20 cellular contexts compared by ENCODE assay signal in genomic region chr3:55601366-55602080, GRCh38.
"Had no signal": no experiment of that assay in that cellular context is flagged by ENCODE, and none has a peak within 500 bp of the region (broad histone marks: within the 10 kb centered on the region; RNA-seq: fewer than 3 reads in every experiment).

No MANE protein-coding gene starts in this region.

- H3K27ac Mint-ChIP-seq: activated B cell treated with CpG ODN at 0.5 μM for 24 hours; activated CD4-positive, alpha-beta memory T cell treated with anti-CD3 and anti-CD28 coated beads for 36 hours; activated naive CD8-positive, alpha-beta T cell; activated T-helper 1 cell treated with anti-CD3 and anti-CD28 coated beads, Interleukin-12 subunit alpha, Interleukin-12 subunit beta, Interleukin-2, Interleukin-4 antibody, amounts not matched to agents 30 ng/mL and 10 ng/mL and 1 ng/mL, durations not matched to agents 14 hours and 24 hours and 36 hours; effector memory CD8-positive, alpha-beta T cell; memory B cell; natural killer cell had no signal

- H3K27ac ChIP-seq: foreskin keratinocyte, neutrophil, parathyroid adenoma, sigmoid colon, tibial artery had no signal

- H3K36me3 Mint-ChIP-seq: activated CD4-positive, alpha-beta memory T cell treated with anti-CD3 and anti-CD28 coated beads for 36 hours; activated naive CD8-positive, alpha-beta T cell; memory B cell; natural killer cell had no signal

- H3K27me3 ChIP-seq: foreskin keratinocyte, sigmoid colon, tibial artery had no signal

- H3K9ac ChIP-seq: parathyroid adenoma had no signal

- H3K27me3 Mint-ChIP-seq: activated CD4-positive, alpha-beta memory T cell treated with anti-CD3 and anti-CD28 coated beads for 36 hours; activated naive CD8-positive, alpha-beta T cell; effector memory CD8-positive, alpha-beta T cell had no signal

- H3K4me1 Mint-ChIP-seq: activated B cell treated with CpG ODN at 0.5 μM for 24 hours, memory B cell, natural killer cell had no signal

- H3K36me3 ChIP-seq: neutrophil, sigmoid colon, tibial artery had no signal

- DNase-seq: activated B cell treated with CpG ODN at 0.5 μM for 24 hours; activated CD4-positive, alpha-beta memory T cell treated with anti-CD3 and anti-CD28 coated beads for 36 hours; activated CD4-positive, alpha-beta T cell treated with anti-CD3 and anti-CD28 coated beads for 4 hours; activated gamma-delta T cell treated with Interleukin-2 at 50 U/mL for 16 hours; activated T-cell treated with anti-CD3 and anti-CD28 coated beads for 4 hours; effector memory CD8-positive, alpha-beta T cell; foreskin keratinocyte; kidney glomerular epithelial cell; left ventricle myocardium superior; natural killer cell; sigmoid colon; stimulated activated naive CD4-positive, alpha-beta T cell; SW 1271; T-helper 2 cell; tibial artery had no signal

- H2AFZ ChIP-seq: parathyroid adenoma had no signal

- H3K9me3 ChIP-seq: neutrophil, sigmoid colon, tibial artery had no signal

- H3K4me3 ChIP-seq: sigmoid colon, tibial artery had no signal

- H3K9me3 Mint-ChIP-seq: activated B cell treated with CpG ODN at 0.5 μM for 24 hours; activated CD4-positive, alpha-beta memory T cell treated with anti-CD3 and anti-CD28 coated beads for 36 hours; activated T-helper 1 cell treated with anti-CD3 and anti-CD28 coated beads, Interleukin-12 subunit alpha, Interleukin-12 subunit beta, Interleukin-2, Interleukin-4 antibody, amounts not matched to agents 30 ng/mL and 10 ng/mL and 1 ng/mL, durations not matched to agents 14 hours and 24 hours and 36 hours; memory B cell; natural killer cell had no signal

- H3K79me2 ChIP-seq: parathyroid adenoma had no signal

- H3K4me3 Mint-ChIP-seq: activated B cell treated with CpG ODN at 0.5 μM for 24 hours; activated CD4-positive, alpha-beta memory T cell treated with anti-CD3 and anti-CD28 coated beads for 36 hours; activated naive CD8-positive, alpha-beta T cell; activated T-helper 1 cell treated with anti-CD3 and anti-CD28 coated beads, Interleukin-12 subunit alpha, Interleukin-12 subunit beta, Interleukin-2, Interleukin-4 antibody, amounts not matched to agents 30 ng/mL and 10 ng/mL and 1 ng/mL, durations not matched to agents 14 hours and 24 hours and 36 hours; effector memory CD8-positive, alpha-beta T cell; memory B cell; natural killer cell had no signal

- H3K4me1 ChIP-seq: parathyroid adenoma, tibial artery had no signal
